ENCODE assay signal across 9 cellular contexts in the genomic region with DNA sequence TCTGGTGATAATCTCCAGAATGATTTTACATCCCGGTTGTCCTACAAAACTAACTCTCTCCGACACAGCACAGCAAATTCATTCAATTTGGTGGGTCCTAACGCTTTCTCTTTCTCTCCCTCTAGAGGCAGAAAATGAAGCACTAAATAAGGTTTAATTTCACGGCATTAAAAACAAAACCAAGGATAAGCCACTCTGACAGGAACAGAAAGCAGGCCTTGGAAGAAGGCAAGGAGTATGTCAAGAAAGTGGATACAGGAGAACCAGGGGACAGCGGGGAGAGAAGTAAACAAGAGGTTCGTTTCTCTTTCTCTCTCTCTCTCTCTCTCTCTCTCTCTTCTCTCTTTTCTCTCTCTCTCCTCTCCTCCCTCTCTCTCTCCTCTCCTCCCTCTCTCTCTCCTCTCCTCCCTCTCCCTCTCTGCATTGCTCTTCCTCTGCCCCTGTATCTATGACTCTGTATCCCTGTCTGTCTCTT. TPM values are rescaled to one million over a fixed set of nuclear protein-coding genes. Genes with fewer than 3 reads are reported as not detected.
DNase-seq lines count a peak whose midpoint lies in the region; ATAC-seq and TF ChIP-seq lines count a peak whose summit lies in the region.
"Had no signal": no experiment of that assay in that cellular context is flagged by ENCODE, and none has a peak within 500 bp of the region (broad histone marks: within the 10 kb centered on the region; RNA-seq: fewer than 3 reads in every experiment).

No MANE protein-coding gene starts in this region.

- POLR2A ChIA-PET in naive thymus-derived CD4-positive, alpha-beta T cell (lab: Charles Lee), result no interaction called here

- no peaks in the 10 kb centered on the region for H3K9me3 ChIP-seq in naive thymus-derived CD4-positive, alpha-beta T cell (ENCODE audit: control insufficient read depth in 2 of 3, low read length in 3 of 3)
- H3K9me3 ChIP-seq: neutrophil had no signal

- H3K4me1 Mint-ChIP-seq in chondrocyte (ENCODE audit: low read depth), result peaks cover 79% of the 10 kb centered on the region
- H3K4me1 Mint-ChIP-seq in naive thymus-derived CD4-positive, alpha-beta T cell, result peaks cover 4 to 21% (median 11%) of the 10 kb centered on the region in 7 donors

- H3K27ac ChIP-seq in naive thymus-derived CD4-positive, alpha-beta T cell (ENCODE audit: low read depth, low read length), result no peak overlapping the region
- H3K27ac ChIP-seq: neutrophil had no signal

- no peaks in the 10 kb centered on the region for H3K36me3 ChIP-seq in naive thymus-derived CD4-positive, alpha-beta T cell (ENCODE audit: control insufficient read depth in 2 of 3, insufficient read depth in 3 of 3, low read length in 3 of 3)
- H3K36me3 ChIP-seq: neutrophil had no signal

- no peaks in the 10 kb centered on the region for H3K27me3 Mint-ChIP-seq in chondrocyte (ENCODE audit: low read depth)
- peaks cover 70 to 84% (median 79%) of the 10 kb centered on the region in 5 donors for H3K27me3 Mint-ChIP-seq in naive thymus-derived CD4-positive, alpha-beta T cell

- intact Hi-C loops in naive thymus-derived CD4-positive, alpha-beta T cell (cut with micrococcal nuclease), result loop anchor here in 1 of 2 donors (1.0 to 5.0 kb wide), 3 partner anchors 42 to 355 kb away; no protein-coding TSS in a partner anchor

- H3K36me3 Mint-ChIP-seq in chondrocyte (ENCODE audit: low read depth), result peaks cover 5% of the 10 kb centered on the region
- no peaks in the 10 kb centered on the region for H3K36me3 Mint-ChIP-seq in naive thymus-derived CD4-positive, alpha-beta T cell

- peak overlapping the region; percentile 40 for H3K4me3 Mint-ChIP-seq in chondrocyte (ENCODE audit: unreplicated experiment)
- peak overlapping the region in 6 of 10 donors; percentile 15 to 72 (median 45) for H3K4me3 Mint-ChIP-seq in naive thymus-derived CD4-positive, alpha-beta T cell

- DNase-seq in AG09309 (ENCODE audit: low read depth) (no peak), chondrocyte (ENCODE audit: low spot score) (no peak), SW480 (ENCODE audit: low spot score) (no peak), hepatic stellate cell (ENCODE audit: low spot score) (no peak)
- no peak for DNase-seq in naive thymus-derived CD4-positive, alpha-beta T cell

- H3K27ac Mint-ChIP-seq in chondrocyte (ENCODE audit: unreplicated experiment), result peak overlapping the region; percentile 96
- no peak overlapping the region for H3K27ac Mint-ChIP-seq in naive thymus-derived CD4-positive, alpha-beta T cell

- TF ChIP-seq CTCF in AG09309 (IDR thresholded peaks at IDR 0.05; ENCODE audit: control insufficient read depth, insufficient read depth, low read depth, low read length, missing control alignments) (peak; percentile 57), chondrocyte (IDR thresholded peaks at IDR 0.05) (peak; percentile 79)

- H3K27me3 ChIP-seq in naive thymus-derived CD4-positive, alpha-beta T cell (ENCODE audit: control insufficient read depth in 2 of 2, insufficient read depth in 2 of 2, low read length in 2 of 2), result no peaks in the 10 kb centered on the region

- H3K4me3 ChIP-seq in AG09309 (ENCODE audit: control insufficient read depth, low read depth, low read length), result 0 out of 2 replicates have a peak overlapping the region, but pooled peaks have one; percentile 1
- no peak overlapping the region for H3K4me3 ChIP-seq in naive thymus-derived CD4-positive, alpha-beta T cell (ENCODE audit: low read length)

- ATAC-seq in HG03520 (IDR thresholded peaks at IDR 0.05; ENCODE audit: unreplicated experiment), result peak; percentile 0
- ATAC-seq in naive thymus-derived CD4-positive, alpha-beta T cell, result no peak
- no peak for ATAC-seq in HG03354 (IDR thresholded peaks at IDR 0.05; ENCODE audit: poor library complexity, severe bottlenecking, unreplicated experiment)
- no peak for ATAC-seq in HG03045 (IDR thresholded peaks at IDR 0.05; ENCODE audit: unreplicated experiment)

- H3K4me1 ChIP-seq in naive thymus-derived CD4-positive, alpha-beta T cell (ENCODE audit: control insufficient read depth in 2 of 2, insufficient read depth in 2 of 2, low read length in 2 of 2), result peaks cover 0 to 3% of the 10 kb centered on the region in 2 donors

- H3K9me3 Mint-ChIP-seq in chondrocyte (ENCODE audit: low read depth), result no peaks in the 10 kb centered on the region
- peaks cover 0 to 1% (median 0%) of the 10 kb centered on the region in 11 donors for H3K9me3 Mint-ChIP-seq in naive thymus-derived CD4-positive, alpha-beta T cell

- CTCF ChIA-PET in naive thymus-derived CD4-positive, alpha-beta T cell (lab: Charles Lee), result interaction anchor here (0.6 kb wide), 1 partner anchor 51 kb away, joined by 4 read pairs; no protein-coding TSS in a partner anchor

RNA-seq across cellular contexts. Expression of a gene that starts 49.8 kb away (rescaled TPM):
- total RNA-seq in chondrocyte, result 60.9 to 71.5 TPM (median 67.9 TPM) in 3 replicates
- total RNA-seq in naive thymus-derived CD4-positive, alpha-beta T cell, result 1 to 10 TPM in 1 of 5 experiments, under 1 TPM in 3, not detected in 1; 0.22 to 1.4 (median 0.47) TPM
- not detected for polyA plus RNA-seq in naive thymus-derived CD4-positive, alpha-beta T cell

Comparison
In these comparisons a context has a peak if more than half of its experiments do, and no peak if none do; other contexts are left out.
1. RNA of a gene that starts 49.8 kb away (total RNA-seq): 60.9 to 71.5 TPM in chondrocyte; 0.22 to 1.4 TPM in naive thymus-derived CD4-positive, alpha-beta T cell; every median in the first group is over 10 times any median in the second.